ENCODE assay signal across 28 cellular contexts in the genomic region with DNA sequence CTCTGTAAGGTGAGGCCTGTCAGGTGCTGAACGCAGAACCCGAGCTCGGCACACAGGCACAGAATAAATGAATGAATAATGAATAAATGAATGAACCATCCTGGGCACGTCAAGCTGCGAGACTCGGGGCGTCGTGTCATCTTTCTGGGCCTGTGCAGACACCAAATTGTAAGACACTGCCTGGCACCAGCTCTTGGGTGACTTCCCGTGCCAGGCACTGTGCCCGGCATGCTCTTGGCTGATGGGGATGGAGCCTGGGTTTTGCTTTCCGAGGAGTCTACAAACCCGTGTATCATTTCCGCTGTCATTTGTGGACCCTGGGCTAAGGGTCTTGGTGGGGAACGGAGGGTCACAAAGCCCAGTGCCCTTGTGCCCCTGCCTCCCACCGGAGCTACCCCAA. TPM values are rescaled to one million over a fixed set of nuclear protein-coding genes. Genes with fewer than 3 reads are reported as not detected.
A peak's percentile ranks its signal among the peaks of the same experiment; 100 is the strongest.
DNase-seq lines count a peak whose midpoint lies in the region; ATAC-seq and TF ChIP-seq lines count a peak whose summit lies in the region.
"Had no signal": no experiment of that assay in that cellular context is flagged by ENCODE, and none has a peak within 500 bp of the region (broad histone marks: within the 10 kb centered on the region; RNA-seq: fewer than 3 reads in every experiment).

No MANE protein-coding gene starts in this region.

- H3K4me2 ChIP-seq in osteoblast (ENCODE audit: insufficient read depth, low read length), result no peak overlapping the region
- H3K4me2 ChIP-seq: PC-9 had no signal

- intact Hi-C loops in left colon (cut with DNase I, micrococcal nuclease), result no loop called here

- H2AFZ ChIP-seq in osteoblast (ENCODE audit: low read length), result no peak overlapping the region
- H2AFZ ChIP-seq: PC-9 had no signal

- H3K9me3 ChIP-seq in osteoblast (ENCODE audit: low read depth, low read length), result peaks cover 4% of the 10 kb centered on the region
- H3K9me3 ChIP-seq: SJSA1 had no signal

- H3K27me3 ChIP-seq in osteoblast (ENCODE audit: insufficient read depth, low read length), result peaks cover 34% of the 10 kb centered on the region

- in situ Hi-C loops in G401 (cut with HindIII; ENCODE audit: low sequenced_read_pairs), result no loop called here

- no peaks in the 10 kb centered on the region for H3K36me3 ChIP-seq in osteoblast (ENCODE audit: insufficient read depth, low read length)
- H3K36me3 ChIP-seq: SJSA1 had no signal

- no peaks in the 10 kb centered on the region for H4K20me1 ChIP-seq in osteoblast (ENCODE audit: insufficient read depth, low read length)

- TF ChIP-seq CTCF in osteoblast (IDR thresholded peaks at IDR 0.05; ENCODE audit: extremely low read depth, low read depth, low read length), result no peak

- H3K4me3 ChIP-seq in osteoblast (ENCODE audit: insufficient read depth, low read length), result no peak overlapping the region
- H3K4me3 ChIP-seq: PC-9, SJSA1 had no signal

- no peaks in the 10 kb centered on the region for H3K4me1 ChIP-seq in osteoblast (ENCODE audit: insufficient read depth, low read length)

- H3K79me2 ChIP-seq in osteoblast (ENCODE audit: insufficient read depth, low read length), result no peaks in the 10 kb centered on the region

- DNase-seq in G401 (ENCODE audit: low spot score) (peak; percentile 90), cerebellum (ENCODE audit: low spot score) (peak; percentile 82), left lobe of liver (ENCODE audit: low spot score) (no peak), osteoblast (ENCODE audit: insufficient read length, low spot score, missing footprints) (peak; percentile 43), DMS 273 treated with DMSO at 0.1 percent for 48 hours (lab: John Stamatoyannopoulos, UW) (no peak), left colon (no peak), activated gamma-delta T cell treated with Interleukin-2 at 50 U/mL for 16 hours (no peak)
- DNase-seq: 8988T, ACHN, Calu3, DMS153, DND-41, Kasumi-1, MV-4-11, NCI-H1105 treated with DMSO at 0.1 percent for 48 hours, NCI-H2029, NCI-H2227 treated with DMSO at 0.1 percent for 48 hours, NCI-H526 treated with DMSO at 0.1 percent for 48 hours, PC-9, Right ventricle myocardium superior had no signal

- no peak overlapping the region for H3K27ac ChIP-seq in osteoblast (ENCODE audit: low read depth, low read length)
- H3K27ac ChIP-seq: PC-9, SJSA1 had no signal

- peak; percentile 17 for ATAC-seq in left lobe of liver
- ATAC-seq in left colon, result no peak
- ATAC-seq in HG03039 (IDR thresholded peaks at IDR 0.05; ENCODE audit: unreplicated experiment), result no peak
- ATAC-seq: HCT116, HepG2 had no signal

RNA-seq across cellular contexts. Expression of a gene that starts 43.9 kb away (rescaled TPM):
- total RNA-seq in G401 (2014; rRNA removed; shearing (Covaris generic)), result 1.5 and 1.7 TPM in 2 replicates
- total RNA-seq in cerebellum (37.6 TPM), left lobe of liver (0.18 TPM), osteoblast (not detected in 2 replicates), left colon (1 to 10 TPM in 1 of 2 donors, under 1 TPM in 1; 0.67 to 1.2 TPM)
- total RNA-seq: HT1080, M059J, NCI-H460, Right ventricle myocardium superior, RPMI7951, SJSA1 had no signal

Comparison
In these comparisons a context has a peak if more than half of its experiments do, and no peak if none do; other contexts are left out.
1. DNase-seq: peak in G401 (single experiment), cerebellum (single experiment) and osteoblast (single experiment); none in left lobe of liver (single experiment), DMS 273 treated with DMSO at 0.1 percent for 48 hours (single experiment), left colon (0 of 2) and activated gamma-delta T cell treated with Interleukin-2 at 50 U/mL for 16 hours (single experiment).
2. RNA of a gene that starts 43.9 kb away (total RNA-seq): 37.6 TPM in cerebellum (single experiment); 1.5 to 1.7 TPM in G401, 0.67 to 1.2 TPM in left colon, 0.18 TPM in left lobe of liver (single experiment) and not detected in osteoblast; every median in the first group is over 10 times any median in the second.